ENCODE assay signal across 12 cellular contexts in the genomic region with DNA sequence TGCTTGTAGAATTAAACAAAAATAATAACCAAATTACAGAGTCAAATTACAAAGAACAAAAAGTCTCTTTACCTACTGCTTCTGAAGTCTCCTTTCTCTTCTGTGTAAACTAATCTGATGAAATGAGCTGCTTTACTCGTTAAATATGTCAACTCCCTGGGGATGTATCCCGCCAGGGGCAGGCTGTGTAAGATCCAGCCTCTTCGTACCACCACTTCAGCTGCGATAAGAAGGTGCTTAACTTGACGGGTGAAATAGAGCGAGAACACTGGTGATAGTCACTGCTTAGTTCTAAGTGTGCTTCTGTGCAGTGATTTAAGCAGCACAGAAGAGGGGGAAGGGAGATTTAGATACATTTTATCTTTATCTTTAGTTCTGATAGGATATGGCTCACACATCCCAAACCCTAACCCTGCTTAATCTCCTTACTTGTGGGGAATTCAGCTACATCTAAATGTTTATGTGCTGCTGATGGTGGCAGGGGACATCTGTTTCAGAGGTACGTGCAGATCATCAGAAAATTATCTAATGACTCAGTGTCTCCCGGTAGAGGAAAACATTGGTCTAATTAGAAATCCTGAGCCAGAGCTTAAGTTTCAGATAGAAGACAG. TPM values are rescaled to one million over a fixed set of nuclear protein-coding genes. Genes with fewer than 3 reads are reported as not detected.
DNase-seq lines count a peak whose midpoint lies in the region; ATAC-seq and TF ChIP-seq lines count a peak whose summit lies in the region.
"Had no signal": no experiment of that assay in that cellular context is flagged by ENCODE, and none has a peak within 500 bp of the region (broad histone marks: within the 10 kb centered on the region; RNA-seq: fewer than 3 reads in every experiment).

No MANE protein-coding gene starts in this region.

- H3K4me3 Mint-ChIP-seq in endothelial cell (ENCODE audit: unreplicated experiment) = no peak overlapping the region
- H3K4me3 Mint-ChIP-seq: dendritic cell treated with granulocyte-macrophage colony-stimulating factor and Interleukin-4, amounts not matched to agents 40 ng/mL and 50 ng/mL, for 4 days; T-helper 2 cell treated with Interferon-gamma antibody and Interleukin-4, amounts not matched to agents 5 μg/mL and 100 μg/mL, for 36 hours had no signal

- H4K20me1 ChIP-seq in smooth muscle cell (ENCODE audit: low read depth) = no peaks in the 10 kb centered on the region

- H3K4me1 ChIP-seq in smooth muscle cell (ENCODE audit: low read depth) = peaks cover 11% of the 10 kb centered on the region

- peak overlapping the region; percentile 74 for H3K4me2 ChIP-seq in smooth muscle cell

- peaks cover 20% of the 10 kb centered on the region for H3F3A ChIP-seq in smooth muscle cell (ENCODE audit: low read depth)

- H3K36me3 Mint-ChIP-seq in endothelial cell (ENCODE audit: low read depth, unreplicated experiment) = no peaks in the 10 kb centered on the region

- no peaks in the 10 kb centered on the region for H3K36me3 ChIP-seq in smooth muscle cell (ENCODE audit: low read depth)
- H3K36me3 ChIP-seq: ovary had no signal

- peaks cover 2% of the 10 kb centered on the region for H3K27me3 Mint-ChIP-seq in endothelial cell (ENCODE audit: unreplicated experiment)

- no peak for ATAC-seq in GM19397 (IDR thresholded peaks at IDR 0.05; ENCODE audit: unreplicated experiment)

- no peaks in the 10 kb centered on the region for H3K79me2 ChIP-seq in smooth muscle cell (ENCODE audit: low read depth)

- no peak overlapping the region for H3K4me3 ChIP-seq in fibroblast of mammary gland (ENCODE audit: control insufficient read depth, low read depth, low read length)
- peak overlapping the region; percentile 7 for H3K4me3 ChIP-seq in smooth muscle cell
- H3K4me3 ChIP-seq: ovary had no signal

- no peaks in the 10 kb centered on the region for H3K4me1 Mint-ChIP-seq in endothelial cell (ENCODE audit: unreplicated experiment)

- no peak overlapping the region for H3K27ac Mint-ChIP-seq in endothelial cell (ENCODE audit: unreplicated experiment)
- H3K27ac Mint-ChIP-seq: activated T-helper 2 cell treated with anti-CD3 and anti-CD28 coated beads, Interferon-gamma antibody, Interleukin-2, Interleukin-4, amounts not matched to agents 10 μg/mL and 5 μg/mL and 100 μg/mL, durations not matched to agents 14 hours and 24 hours and 36 hours; dendritic cell treated with granulocyte-macrophage colony-stimulating factor and Interleukin-4, amounts not matched to agents 40 ng/mL and 50 ng/mL, for 4 days; T-helper 2 cell treated with Interferon-gamma antibody and Interleukin-4, amounts not matched to agents 5 μg/mL and 100 μg/mL, for 36 hours had no signal

- 6% methylated on average over 8 of the region's 8 CpGs for WGBS in smooth muscle cell (ENCODE audit: low lambda C conversion rate)

- H3K9ac ChIP-seq in smooth muscle cell (ENCODE audit: low read depth) = no peak overlapping the region

- no peaks in the 10 kb centered on the region for H3K27me3 ChIP-seq in smooth muscle cell (ENCODE audit: low read depth)
- H3K27me3 ChIP-seq: ovary had no signal

- no peaks in the 10 kb centered on the region for H3K9me3 Mint-ChIP-seq in endothelial cell (ENCODE audit: unreplicated experiment)
- H3K9me3 Mint-ChIP-seq: activated T-helper 2 cell treated with anti-CD3 and anti-CD28 coated beads, Interferon-gamma antibody, Interleukin-2, Interleukin-4, amounts not matched to agents 10 μg/mL and 5 μg/mL and 100 μg/mL, durations not matched to agents 14 hours and 24 hours and 36 hours; dendritic cell treated with granulocyte-macrophage colony-stimulating factor and Interleukin-4, amounts not matched to agents 40 ng/mL and 50 ng/mL, for 4 days; T-helper 2 cell treated with Interferon-gamma antibody and Interleukin-4, amounts not matched to agents 5 μg/mL and 100 μg/mL, for 36 hours had no signal

- no peak overlapping the region for H2AFZ ChIP-seq in smooth muscle cell (ENCODE audit: low read depth)

- H3K27ac ChIP-seq in smooth muscle cell (ENCODE audit: low read depth) = peak overlapping the region; percentile 63
- H3K27ac ChIP-seq: ovary had no signal

- TF ChIP-seq CTCF in fibroblast of mammary gland (conservative IDR thresholded peaks at IDR 0.05; ENCODE audit: control insufficient read depth, insufficient read depth, low read depth, low read length) = no peak
- no peak for TF ChIP-seq CTCF in smooth muscle cell (IDR thresholded peaks at IDR 0.05; ENCODE audit: borderline replicate concordance, insufficient read depth, poor library complexity, severe bottlenecking)
- TF ChIP-seq CTCF in endothelial cell (IDR thresholded peaks at IDR 0.05; ENCODE audit: unreplicated experiment) = no peak

- DNase-seq in H4 (ENCODE audit: low spot score) = peak; percentile 43
- DNase-seq in NCI-H2227 treated with DMSO at 0.1 percent for 48 hours (lab: John Stamatoyannopoulos, UW) = peak; percentile 55
- DNase-seq in fibroblast of mammary gland (ENCODE audit: low read depth) = peak; percentile 47
- no peak for DNase-seq in smooth muscle cell (lab: John Stamatoyannopoulos, UW; ENCODE audit: unreplicated experiment)
- no peak for DNase-seq in T1000 (lab: John Stamatoyannopoulos, UW)
- DNase-seq in endothelial cell (ENCODE audit: low spot score) = no peak
- DNase-seq: MV-4-11 had no signal

- H3K9me3 ChIP-seq in smooth muscle cell (replicated peaks; ENCODE audit: low read depth) = no peaks in the 10 kb centered on the region
- H3K9me3 ChIP-seq: ovary had no signal

RNA-seq across cellular contexts. Expression of gene RHOU, which starts 46.0 kb away (rescaled TPM):
- 2.1 and 2.8 TPM in 2 replicates for total RNA-seq in H4 (2014; rRNA removed; shearing (Covaris generic))
- total RNA-seq in smooth muscle cell (50.6 and 65.0 TPM in 2 replicates), endothelial cell (ENCODE audit: unreplicated experiment) (10.2 TPM)
- polyA plus RNA-seq in smooth muscle cell = 25.8 and 29.8 TPM in 2 replicates

Comparison
In these comparisons a context has a peak if more than half of its experiments do, and no peak if none do; other contexts are left out.
1. DNase-seq: peak in H4 (single experiment), NCI-H2227 treated with DMSO at 0.1 percent for 48 hours (single experiment) and fibroblast of mammary gland (single experiment); none in smooth muscle cell (single experiment), T1000 (single experiment) and endothelial cell (single experiment).